19 cellular contexts compared by ENCODE assay signal in the genomic region with DNA sequence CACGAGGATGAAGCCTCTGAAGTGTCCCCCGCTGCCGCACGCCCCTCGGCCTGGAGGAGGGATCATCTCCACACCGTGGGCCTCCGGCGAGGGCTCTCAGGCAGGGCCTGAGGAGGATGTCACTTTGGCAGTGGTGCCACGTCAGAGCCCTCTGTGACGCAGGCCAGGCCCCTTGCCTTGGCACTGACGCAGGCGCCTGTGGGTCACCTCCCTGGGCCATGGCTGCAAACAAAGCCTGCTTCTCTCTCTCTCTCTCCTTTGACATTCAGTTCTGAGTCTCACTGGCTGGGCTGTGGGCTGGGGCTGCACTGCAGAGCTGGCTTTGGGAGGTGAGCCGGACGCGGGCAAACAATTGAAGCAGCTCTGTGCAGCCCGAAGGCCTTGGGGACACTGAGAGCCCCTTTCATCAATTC.
DNase-seq lines count a peak whose midpoint lies in the region; ATAC-seq and TF ChIP-seq lines count a peak whose summit lies in the region.
"Had no signal": no experiment of that assay in that cellular context is flagged by ENCODE, and none has a peak within 500 bp of the region (broad histone marks: within the 10 kb centered on the region; RNA-seq: fewer than 3 reads in every experiment).

No MANE protein-coding gene starts in this region.

- H3K27me3 ChIP-seq in layer of hippocampus (ENCODE audit: control insufficient read depth, insufficient read depth, low read length) (no peaks in the 10 kb centered on the region), gastrocnemius medialis (no peaks in the 10 kb centered on the region)

- H3K27ac ChIP-seq in cingulate gyrus (ENCODE audit: low read depth, low read length) (peak overlapping the region; percentile 83), layer of hippocampus (ENCODE audit: low read depth, low read length) (peak overlapping the region; percentile 67), gastrocnemius medialis (peak overlapping the region; percentile 24 to 61 (median 40))
- H3K27ac ChIP-seq: SK-N-MC had no signal

- DNase-seq in C1 segment of cervical spinal cord (lab: John Stamatoyannopoulos, UW) (peak in 13 of 14 donors; percentile 16 to 87 (median 65)), gastrocnemius medialis (no peak), DMS79 treated with DMSO at 0.1 percent for 48 hours (lab: John Stamatoyannopoulos, UW) (no peak), T-helper 9 cell (no peak), AG20443 (ENCODE audit: low spot score) (no peak), NCI-H2171 (lab: John Stamatoyannopoulos, UW) (no peak)
- DNase-seq: activated CD4-positive, alpha-beta memory T cell treated with anti-CD3 and anti-CD28 coated beads, Interleukin-2, amount 10 ng/mL, durations not matched to agents 7 days and 5 days; activated T-cell treated with anti-CD3 and anti-CD28 coated beads, Interleukin-2, amount 50 U/mL, for 48 hours; Caco-2; cerebellar nuclear complex; immature natural killer cell; MV-4-11; NCI-H2029 treated with DMSO at 0.1 percent for 48 hours had no signal

- H3K9me3 ChIP-seq in gastrocnemius medialis: no peaks in the 10 kb centered on the region
- H3K9me3 ChIP-seq: Caco-2 had no signal

- intact Hi-C loops in gastrocnemius medialis (cut with DNase I; ENCODE audit: low total_unique reads): no loop called here

- in situ Hi-C loops in gastrocnemius medialis (cut with MboI; ENCODE audit: low sequenced_read_pairs in 4 of 4): no loop called here

- H3K4me3 ChIP-seq in gastrocnemius medialis: no peak overlapping the region
- H3K4me3 ChIP-seq: K562, SK-N-MC, smooth muscle cell had no signal

- no peak for TF ChIP-seq CTCF in gastrocnemius medialis (IDR thresholded peaks at IDR 0.05 in 4 of 5, conservative IDR thresholded peaks at IDR 0.05 in 1 of 5)

- ATAC-seq in gastrocnemius medialis: no peak
- ATAC-seq: K562; stimulated activated effector memory CD8-positive, alpha-beta T cell treated with anti-CD3 and anti-CD28 coated beads, Interleukin-12 subunit alpha, Interleukin-12 subunit beta, amount 100 ng/mL, for 72 hours had no signal

- peaks cover 0 to 39% of the 10 kb centered on the region in 2 donors for H3K36me3 ChIP-seq in gastrocnemius medialis

- TF ChIP-seq POLR2A in gastrocnemius medialis (IDR thresholded peaks at IDR 0.05): peak in 1 of 2 donors; percentile 30

- H3K4me1 ChIP-seq in gastrocnemius medialis: no peaks in the 10 kb centered on the region
- H3K4me1 ChIP-seq: Caco-2 had no signal

Comparison
In these comparisons a context has a peak if more than half of its experiments do, and no peak if none do; other contexts are left out.
1. DNase-seq: peak in C1 segment of cervical spinal cord (13 of 14); none in gastrocnemius medialis (0 of 2), DMS79 treated with DMSO at 0.1 percent for 48 hours (single experiment), T-helper 9 cell (single experiment), AG20443 (single experiment) and NCI-H2171 (single experiment).
2. Peak in every context shown above with its lines, with median percentiles within 50 percentile points of each other: H3K27ac ChIP-seq.